In the genomic region with DNA sequence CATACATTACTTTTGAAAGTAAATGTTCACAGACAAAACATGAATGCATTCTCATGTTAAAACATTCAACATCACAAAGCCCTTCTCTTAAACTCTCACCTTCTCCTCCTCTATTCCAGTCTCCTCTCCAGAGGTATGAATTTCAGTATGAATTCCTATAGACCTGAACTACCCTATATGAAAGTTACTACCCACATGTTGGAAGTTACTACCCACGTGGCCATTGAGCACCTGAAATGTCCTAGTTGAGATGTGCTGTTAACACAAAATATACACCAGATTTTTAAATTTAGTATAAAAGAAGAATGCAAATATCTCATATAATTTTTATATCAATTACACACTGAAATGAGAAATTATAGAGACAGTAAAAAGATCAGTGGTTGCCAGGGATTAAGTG, we compare ENCODE assay signal across 29 cellular contexts.
A peak's percentile ranks its signal among the peaks of the same experiment; 100 is the strongest.
DNase-seq lines count a peak whose midpoint lies in the region; ATAC-seq, FAIRE-seq and TF ChIP-seq lines count a peak whose summit lies in the region.
"Had no signal": no experiment of that assay in that cellular context is flagged by ENCODE, and none has a peak within 500 bp of the region (broad histone marks: within the 10 kb centered on the region; RNA-seq: fewer than 3 reads in every experiment).

No MANE protein-coding gene starts in this region.

- peaks cover 6% of the 10 kb centered on the region; the same call in 1 of the 2 replicates for H3K4me1 ChIP-seq in HepG2 (ENCODE audit: insufficient read depth, low read length)
- H3K4me1 ChIP-seq in right lobe of liver: no peaks in the 10 kb centered on the region
- H3K4me1 ChIP-seq: A549, BE2C had no signal

- TF ChIP-seq CTCF in HepG2 (CRISPR knock-in tag; IDR thresholded peaks at IDR 0.05) (no peak), right lobe of liver (IDR thresholded peaks at IDR 0.05) (no peak)

- H2AFZ ChIP-seq in HepG2 (ENCODE audit: low read length): no peak overlapping the region

- H3K27me3 ChIP-seq in HepG2 (ENCODE audit: control insufficient read depth in 1 of 2, insufficient read depth in 2 of 2, low read length in 2 of 2) (no peaks in the 10 kb centered on the region), right lobe of liver (no peaks in the 10 kb centered on the region)
- H3K27me3 ChIP-seq: BE2C; BLaER1; BLaER1 treated with 17β-estradiol and CSF1 and Interleukin-3, amounts not matched to agents 10 nM and 100 nM had no signal

- no peak overlapping the region for H3K4me3 ChIP-seq in HepG2 (replicated peaks in 1 of 3; ENCODE audit: insufficient read depth in 1 of 3, low read depth in 2 of 3, low read length in 3 of 3)
- no peak overlapping the region for H3K4me3 ChIP-seq in right lobe of liver
- H3K4me3 ChIP-seq: A549; BLaER1; BLaER1 treated with 17β-estradiol and CSF1 and Interleukin-3, amounts not matched to agents 10 nM and 100 nM had no signal

- intact Hi-C loops in HepG2 (cut with micrococcal nuclease; ENCODE audit: unreplicated experiment): no loop called here
- intact Hi-C loops in right lobe of liver (cut with DNase I): no loop called here

- CTCF ChIA-PET in HepG2 (lab: Yijun Ruan, JAX; ENCODE audit: low intra/inter-chr PET ratio, low total read pairs): no interaction called here

- no peaks in the 10 kb centered on the region for H3K79me2 ChIP-seq in HepG2 (ENCODE audit: insufficient read depth, low read length)

- ATAC-seq in HepG2 (no peak), right lobe of liver (no peak)
- ATAC-seq: A549; CD8-positive, alpha-beta T cell had no signal

- no peak for FAIRE-seq in HepG2 (lab: Jason Lieb, UNC)
- FAIRE-seq: A204.1, A549, D721Med had no signal

- 0% methylated on average over 1 of the region's 1 CpG for WGBS in HepG2 (ENCODE audit: low lambda C conversion rate)
- 56% methylated on average over 1 of the region's 1 CpG for WGBS in right lobe of liver (ENCODE audit: insufficient coverage, low coverage, low lambda C conversion rate, missing lambda C conversion rate)

- DNase-seq in HepG2 (ENCODE audit: low spot score) (no peak), right lobe of liver (no peak)
- DNase-seq: 8988T; ACHN; AML-193; BE2C; C1 segment of cervical spinal cord; Caco-2; Calu3; CD4-positive, alpha-beta memory T cell; CD4-positive, alpha-beta T cell; CD4-positive, CD25-positive, alpha-beta regulatory T cell; CD8-positive, alpha-beta memory T cell; CD8-positive, alpha-beta T cell; COR-L47; DMS 273 treated with DMSO at 0.1 percent for 48 hours; DMS153; DMS53; DMS79; DMS79 treated with DMSO at 0.1 percent for 48 hours; DND-41; EL had no signal

- TF ChIP-seq POLR2A in HepG2 (IDR thresholded peaks at IDR 0.05; ENCODE audit: insufficient read depth in 1 of 2, low read depth in 2 of 2, low read length in 2 of 2): no peak
- no peak for TF ChIP-seq POLR2A in right lobe of liver (IDR thresholded peaks at IDR 0.05)

- TF ChIP-seq EP300 in HepG2 (IDR thresholded peaks at IDR 0.05; ENCODE audit: low read depth in 2 of 2, low read length in 2 of 2) (no peak), HepG2 (CRISPR knock-in tag; IDR thresholded peaks at IDR 0.05; ENCODE audit: borderline replicate concordance) (no peak)

- no peaks in the 10 kb centered on the region for H3K9me3 ChIP-seq in HepG2 (ENCODE audit: low read length)
- H3K9me3 ChIP-seq in right lobe of liver: no peaks in the 10 kb centered on the region
- H3K9me3 ChIP-seq: A549; BE2C; BLaER1; BLaER1 treated with 17β-estradiol and CSF1 and Interleukin-3, amounts not matched to agents 10 nM and 100 nM; Caco-2 had no signal

- H3K36me3 ChIP-seq in HepG2 (replicated peaks in 1 of 2; ENCODE audit: control insufficient read depth in 1 of 2, insufficient read depth in 2 of 2, low read length in 2 of 2): no peaks in the 10 kb centered on the region
- no peaks in the 10 kb centered on the region for H3K36me3 ChIP-seq in right lobe of liver
- H3K36me3 ChIP-seq: BE2C; BLaER1; BLaER1 treated with 17β-estradiol and CSF1 and Interleukin-3, amounts not matched to agents 10 nM and 100 nM had no signal

- no peaks in the 10 kb centered on the region for H4K20me1 ChIP-seq in HepG2 (ENCODE audit: insufficient read depth, low read length)
- H4K20me1 ChIP-seq: BLaER1; BLaER1 treated with 17β-estradiol and CSF1 and Interleukin-3, amounts not matched to agents 10 nM and 100 nM had no signal

- in situ Hi-C loops in HepG2 (cut with HindIII; ENCODE audit: extremely low pct_ligation_motif_present, low pct_unique_long_range_greater_than_20kb): no loop called here

- H3K27ac ChIP-seq in HepG2 (ENCODE audit: extremely low read length, insufficient read depth, low read length): no peak overlapping the region
- no peak overlapping the region for H3K27ac ChIP-seq in right lobe of liver
- H3K27ac ChIP-seq: 22Rv1; A549; BLaER1; BLaER1 treated with 17β-estradiol and CSF1 and Interleukin-3, amounts not matched to agents 10 nM and 100 nM; C4-2B had no signal

- no peak overlapping the region for H3K9ac ChIP-seq in HepG2 (ENCODE audit: insufficient read depth, low read depth, low read length)
- H3K9ac ChIP-seq: BLaER1; BLaER1 treated with 17β-estradiol and CSF1 and Interleukin-3, amounts not matched to agents 10 nM and 100 nM had no signal

- POLR2A ChIA-PET in HepG2 (lab: Yijun Ruan, JAX): no interaction called here

- BruUV-seq in HepG2 (replicated peaks; lab: Mats Ljungman, UMichigan): no TSS peak

- TF ChIP-seq RAD21 in HepG2 (CRISPR knock-in tag; IDR thresholded peaks at IDR 0.05): no peak

- H3K4me2 ChIP-seq in HepG2 (ENCODE audit: low read depth, low read length): no peak overlapping the region
- H3K4me2 ChIP-seq: A549; BLaER1; BLaER1 treated with 17β-estradiol and CSF1 and Interleukin-3, amounts not matched to agents 10 nM and 100 nM had no signal

TF ChIP-seq in HepG2, 621 proteins besides CTCF, POLR2A, EP300 and RAD21:
- TF ChIP-seq, protein P1, sequence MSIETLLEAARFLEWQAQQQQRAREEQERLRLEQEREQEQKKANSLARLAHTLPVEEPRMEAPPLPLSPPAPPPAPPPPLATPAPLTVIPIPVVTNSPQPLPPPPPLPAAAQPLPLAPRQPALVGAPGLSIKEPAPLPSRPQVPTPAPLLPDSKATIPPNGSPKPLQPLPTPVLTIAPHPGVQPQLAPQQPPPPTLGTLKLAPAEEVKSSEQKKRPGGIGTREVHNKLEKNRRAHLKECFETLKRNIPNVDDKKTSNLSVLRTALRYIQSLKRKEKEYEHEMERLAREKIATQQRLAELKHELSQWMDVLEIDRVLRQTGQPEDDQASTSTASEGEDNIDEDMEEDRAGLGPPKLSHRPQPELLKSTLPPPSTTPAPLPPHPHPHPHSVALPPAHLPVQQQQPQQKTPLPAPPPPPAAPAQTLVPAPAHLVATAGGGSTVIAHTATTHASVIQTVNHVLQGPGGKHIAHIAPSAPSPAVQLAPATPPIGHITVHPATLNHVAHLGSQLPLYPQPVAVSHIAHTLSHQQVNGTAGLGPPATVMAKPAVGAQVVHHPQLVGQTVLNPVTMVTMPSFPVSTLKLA (IDR thresholded peaks at IDR 0.05): peak; percentile 100
- TF ChIP-seq, protein P2, sequence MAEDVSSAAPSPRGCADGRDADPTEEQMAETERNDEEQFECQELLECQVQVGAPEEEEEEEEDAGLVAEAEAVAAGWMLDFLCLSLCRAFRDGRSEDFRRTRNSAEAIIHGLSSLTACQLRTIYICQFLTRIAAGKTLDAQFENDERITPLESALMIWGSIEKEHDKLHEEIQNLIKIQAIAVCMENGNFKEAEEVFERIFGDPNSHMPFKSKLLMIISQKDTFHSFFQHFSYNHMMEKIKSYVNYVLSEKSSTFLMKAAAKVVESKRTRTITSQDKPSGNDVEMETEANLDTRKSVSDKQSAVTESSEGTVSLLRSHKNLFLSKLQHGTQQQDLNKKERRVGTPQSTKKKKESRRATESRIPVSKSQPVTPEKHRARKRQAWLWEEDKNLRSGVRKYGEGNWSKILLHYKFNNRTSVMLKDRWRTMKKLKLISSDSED (CRISPR knock-in tag; IDR thresholded peaks at IDR 0.05): no peak
